In genomic region chr7:42597296-42597695, GRCh38 we compare ENCODE assay signal across 14 cellular contexts.
DNase-seq lines count a peak whose midpoint lies in the region; ATAC-seq, FAIRE-seq and TF ChIP-seq lines count a peak whose summit lies in the region.
"Had no signal": no experiment of that assay in that cellular context is flagged by ENCODE, and none has a peak within 500 bp of the region (broad histone marks: within the 10 kb centered on the region; RNA-seq: fewer than 3 reads in every experiment).

No MANE protein-coding gene starts in this region.

- in situ Hi-C loops in HepG2 (cut with HindIII; ENCODE audit: extremely low pct_ligation_motif_present, low pct_unique_long_range_greater_than_20kb) (no loop called here), mammary epithelial cell (cut with MboI; ENCODE audit: low sequenced_read_pairs in 2 of 2) (no loop called here)

- DNase-seq in HepG2 (ENCODE audit: low spot score) (no peak), right lobe of liver (no peak), mammary epithelial cell (peak; percentile 66), foreskin keratinocyte (peak; percentile 70 to 78), superior temporal gyrus (ENCODE audit: extremely low spot score) (no peak)
- DNase-seq: 8988T; ACHN; CD4-positive, CD25-positive, alpha-beta regulatory T cell; HCEC 1CT; HFFc6; KBM-7 had no signal

- ATAC-seq in HepG2 (no peak), right lobe of liver (no peak), foreskin keratinocyte (peak; percentile 70), HG03520 (IDR thresholded peaks at IDR 0.05; ENCODE audit: unreplicated experiment) (no peak), HG02763 (IDR thresholded peaks at IDR 0.05; ENCODE audit: unreplicated experiment) (no peak)

- dilution Hi-C loops in mammary epithelial cell (cut with HindIII; ENCODE audit: low sequenced_read_pairs), result no loop called here

- BruUV-seq in HepG2 (replicated peaks; lab: Mats Ljungman, UMichigan) (no TSS peak), mammary epithelial cell (replicated peaks; lab: Mats Ljungman, UMichigan) (no TSS peak)

- H3K36me3 ChIP-seq in HepG2 (replicated peaks in 1 of 2; ENCODE audit: control insufficient read depth in 1 of 2, insufficient read depth in 2 of 2, low read length in 2 of 2) (no peaks in the 10 kb centered on the region), right lobe of liver (no peaks in the 10 kb centered on the region), mammary epithelial cell (ENCODE audit: insufficient read depth, low read length) (no peaks in the 10 kb centered on the region)
- H3K36me3 ChIP-seq: BLaER1 treated with 17β-estradiol and CSF1 and Interleukin-3, amounts not matched to agents 10 nM and 100 nM had no signal

- 19% methylated on average over 3 of the region's 3 CpGs for WGBS in HepG2 (ENCODE audit: low lambda C conversion rate)
- WGBS in right lobe of liver (ENCODE audit: insufficient coverage, low coverage, low lambda C conversion rate, missing lambda C conversion rate), result 45% methylated on average over 3 of the region's 3 CpGs
- WGBS in mammary epithelial cell (ENCODE audit: low coverage, missing lambda C conversion rate), result 11% methylated on average over 3 of the region's 3 CpGs

- H3K9ac ChIP-seq in HepG2 (ENCODE audit: insufficient read depth, low read depth, low read length) (no peak overlapping the region), mammary epithelial cell (ENCODE audit: insufficient read depth, low read length) (no peak overlapping the region)
- H3K9ac ChIP-seq: BLaER1 treated with 17β-estradiol and CSF1 and Interleukin-3, amounts not matched to agents 10 nM and 100 nM had no signal

- TF ChIP-seq CTCF in HepG2 (CRISPR knock-in tag; IDR thresholded peaks at IDR 0.05), result no peak
- no peak for TF ChIP-seq CTCF in right lobe of liver (IDR thresholded peaks at IDR 0.05)
- TF ChIP-seq CTCF in mammary epithelial cell (conservative IDR thresholded peaks at IDR 0.05 in 1 of 2, IDR thresholded peaks at IDR 0.05 in 1 of 2; ENCODE audit: extremely low read depth in 1 of 2, insufficient read depth in 1 of 2, low read depth in 1 of 2, low read length in 2 of 2), result no peak
- no peak for TF ChIP-seq CTCF in foreskin keratinocyte (conservative IDR thresholded peaks at IDR 0.05)

- no peak for FAIRE-seq in HepG2 (lab: Jason Lieb, UNC)

- CTCF ChIA-PET in HepG2 (lab: Yijun Ruan, JAX; ENCODE audit: low intra/inter-chr PET ratio, low total read pairs) (no interaction called here), mammary epithelial cell (lab: Charles Lee; ENCODE audit: low non-redundant PET) (no interaction called here)

- H3K9me3 ChIP-seq in HepG2 (ENCODE audit: low read length) (peaks cover 38% of the 10 kb centered on the region), right lobe of liver (no peaks in the 10 kb centered on the region), mammary epithelial cell (replicated peaks; ENCODE audit: insufficient read depth, low read length) (no peaks in the 10 kb centered on the region)

- no peak for TF ChIP-seq POLR2A in HepG2 (IDR thresholded peaks at IDR 0.05; ENCODE audit: insufficient read depth in 1 of 2, low read depth in 2 of 2, low read length in 2 of 2)
- TF ChIP-seq POLR2A in right lobe of liver (IDR thresholded peaks at IDR 0.05), result no peak

- H3K27me3 ChIP-seq in HepG2 (ENCODE audit: control insufficient read depth in 1 of 2, insufficient read depth in 2 of 2, low read length in 2 of 2) (no peaks in the 10 kb centered on the region), right lobe of liver (no peaks in the 10 kb centered on the region), mammary epithelial cell (ENCODE audit: insufficient read depth, low read length) (no peaks in the 10 kb centered on the region), foreskin keratinocyte (no peaks in the 10 kb centered on the region)
- H3K27me3 ChIP-seq: BLaER1 treated with 17β-estradiol and CSF1 and Interleukin-3, amounts not matched to agents 10 nM and 100 nM had no signal

- H3K4me3 ChIP-seq in HepG2 (replicated peaks in 1 of 3; ENCODE audit: insufficient read depth in 1 of 3, low read depth in 2 of 3, low read length in 3 of 3) (no peak overlapping the region), right lobe of liver (no peak overlapping the region), mammary epithelial cell (replicated peaks in 1 of 3; ENCODE audit: insufficient read depth in 1 of 3, low read depth in 2 of 3, low read length in 3 of 3) (no peak overlapping the region)
- H3K4me3 ChIP-seq: BLaER1 treated with 17β-estradiol and CSF1 and Interleukin-3, amounts not matched to agents 10 nM and 100 nM had no signal

- TF ChIP-seq RAD21 in HepG2 (CRISPR knock-in tag; IDR thresholded peaks at IDR 0.05), result no peak

- H3K27ac ChIP-seq in HepG2 (ENCODE audit: extremely low read length, insufficient read depth, low read length) (no peak overlapping the region), right lobe of liver (no peak overlapping the region), mammary epithelial cell (ENCODE audit: insufficient read depth, low read depth, low read length) (no peak overlapping the region), foreskin keratinocyte (no peak overlapping the region)
- H3K27ac ChIP-seq: BLaER1 treated with 17β-estradiol and CSF1 and Interleukin-3, amounts not matched to agents 10 nM and 100 nM had no signal

- H3K79me2 ChIP-seq in HepG2 (ENCODE audit: insufficient read depth, low read length), result no peaks in the 10 kb centered on the region
- H3K79me2 ChIP-seq in mammary epithelial cell (ENCODE audit: insufficient read depth, low read length), result no peaks in the 10 kb centered on the region

- intact Hi-C loops in HepG2 (cut with micrococcal nuclease; ENCODE audit: unreplicated experiment) (no loop called here), right lobe of liver (cut with DNase I) (no loop called here), mammary epithelial cell (cut with micrococcal nuclease) (loop anchor here (10.0 kb wide), 1 partner anchor 78 kb away; no protein-coding TSS in a partner anchor)

- no peak overlapping the region for H2AFZ ChIP-seq in HepG2 (ENCODE audit: low read length)
- peak overlapping the region; percentile 52 for H2AFZ ChIP-seq in mammary epithelial cell (ENCODE audit: low read depth, low read length)

- H3K4me2 ChIP-seq in HepG2 (ENCODE audit: low read depth, low read length), result no peak overlapping the region
- H3K4me2 ChIP-seq in mammary epithelial cell (ENCODE audit: insufficient read depth, low read depth, low read length), result peak overlapping the region; percentile 52
- H3K4me2 ChIP-seq: BLaER1 treated with 17β-estradiol and CSF1 and Interleukin-3, amounts not matched to agents 10 nM and 100 nM had no signal

- POLR2A ChIA-PET in HepG2 (lab: Yijun Ruan, JAX), result no interaction called here

- TF ChIP-seq EP300 in HepG2 (IDR thresholded peaks at IDR 0.05; ENCODE audit: low read depth in 2 of 2, low read length in 2 of 2) (no peak), HepG2 (CRISPR knock-in tag; IDR thresholded peaks at IDR 0.05; ENCODE audit: borderline replicate concordance) (no peak)

- H4K20me1 ChIP-seq in HepG2 (ENCODE audit: insufficient read depth, low read length), result no peaks in the 10 kb centered on the region
- no peaks in the 10 kb centered on the region for H4K20me1 ChIP-seq in mammary epithelial cell (ENCODE audit: insufficient read depth, low read length)
- H4K20me1 ChIP-seq: BLaER1 treated with 17β-estradiol and CSF1 and Interleukin-3, amounts not matched to agents 10 nM and 100 nM had no signal

- H3K4me1 ChIP-seq in HepG2 (ENCODE audit: insufficient read depth, low read length), result no peaks in the 10 kb centered on the region
- H3K4me1 ChIP-seq in right lobe of liver, result no peaks in the 10 kb centered on the region
- H3K4me1 ChIP-seq in mammary epithelial cell (ENCODE audit: insufficient read depth, low read length), result peaks cover 13% of the 10 kb centered on the region
- H3K4me1 ChIP-seq in foreskin keratinocyte, result peaks cover 15% of the 10 kb centered on the region

TF ChIP-seq in HepG2, 621 proteins besides CTCF, POLR2A, EP300 and RAD21:
- TF ChIP-seq MAFF (IDR thresholded peaks at IDR 0.05; ENCODE audit: low read depth, low read length) (peak; percentile 58), MAFK (conservative IDR thresholded peaks at IDR 0.05 in 1 of 2, IDR thresholded peaks at IDR 0.05 in 1 of 2; ENCODE audit: low read length in 2 of 2) (peak in 1 of 2 experiments; percentile 79; a peak in 3 of 4 replicates)
- TF ChIP-seq, protein P1, sequence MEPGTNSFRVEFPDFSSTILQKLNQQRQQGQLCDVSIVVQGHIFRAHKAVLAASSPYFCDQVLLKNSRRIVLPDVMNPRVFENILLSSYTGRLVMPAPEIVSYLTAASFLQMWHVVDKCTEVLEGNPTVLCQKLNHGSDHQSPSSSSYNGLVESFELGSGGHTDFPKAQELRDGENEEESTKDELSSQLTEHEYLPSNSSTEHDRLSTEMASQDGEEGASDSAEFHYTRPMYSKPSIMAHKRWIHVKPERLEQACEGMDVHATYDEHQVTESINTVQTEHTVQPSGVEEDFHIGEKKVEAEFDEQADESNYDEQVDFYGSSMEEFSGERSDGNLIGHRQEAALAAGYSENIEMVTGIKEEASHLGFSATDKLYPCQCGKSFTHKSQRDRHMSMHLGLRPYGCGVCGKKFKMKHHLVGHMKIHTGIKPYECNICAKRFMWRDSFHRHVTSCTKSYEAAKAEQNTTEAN (CRISPR knock-in tag; conservative IDR thresholded peaks at IDR 0.05), result no peak

Comparison
In these comparisons a context has a peak if more than half of its experiments do, and no peak if none do; other contexts are left out.
1. DNase-seq: peak in mammary epithelial cell (single experiment) and foreskin keratinocyte (2 of 2); none in HepG2 (single experiment), right lobe of liver (0 of 3) and superior temporal gyrus (single experiment).